Comparison of ENCODE assay signal across 2 cellular contexts in the genomic region with DNA sequence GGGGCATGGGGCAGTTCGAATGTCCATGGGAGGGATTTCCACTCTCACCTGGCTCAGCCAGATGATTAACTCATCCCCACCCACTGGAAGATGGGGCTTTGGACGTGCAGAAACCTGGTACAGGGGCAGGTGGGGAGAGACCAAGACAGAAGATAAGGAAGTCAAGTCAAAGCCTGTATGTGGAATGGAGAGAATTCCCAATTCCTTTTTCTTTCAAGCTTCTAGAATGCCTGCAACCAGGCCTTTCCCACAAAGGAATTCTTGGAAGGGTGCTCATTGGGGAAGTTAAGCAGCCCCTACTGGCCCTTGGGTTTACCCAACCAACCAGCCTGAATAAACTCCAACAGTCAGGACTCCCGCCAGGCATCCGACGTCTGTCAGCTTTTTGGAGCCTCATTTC.
TF ChIP-seq lines count a peak whose summit lies in the region.

No MANE protein-coding gene starts in this region.

TF ChIP-seq in GM12878, 131 proteins besides CTCF, POLR2A, EP300 and RAD21:
- TF ChIP-seq PML (IDR thresholded peaks at IDR 0.05; ENCODE audit: low read length) (no peak), SREBF1 (IDR thresholded peaks at IDR 0.05; ENCODE audit: low read length) (no peak), POLR2AphosphoS5 (IDR thresholded peaks at IDR 0.05; ENCODE audit: low read length) (no peak), HDAC2 (IDR thresholded peaks at IDR 0.05) (no peak), NBN (IDR thresholded peaks at IDR 0.05) (no peak), RCOR1 (conservative IDR thresholded peaks at IDR 0.05; ENCODE audit: low read depth, low read length) (no peak), ZNF24 (IDR thresholded peaks at IDR 0.05) (no peak), ZZZ3 (IDR thresholded peaks at IDR 0.05; ENCODE audit: control insufficient read depth, insufficient read length, low read depth) (no peak), FOXK2 (IDR thresholded peaks at IDR 0.05) (no peak), KDM1A (IDR thresholded peaks at IDR 0.05; ENCODE audit: borderline replicate concordance) (no peak), SIN3A (IDR thresholded peaks at IDR 0.05; ENCODE audit: low read depth, low read length) (no peak), ASH2L (IDR thresholded peaks at IDR 0.05; ENCODE audit: borderline replicate concordance, low read depth) (no peak), HDGF (IDR thresholded peaks at IDR 0.05) (no peak), NR2F1 (conservative IDR thresholded peaks at IDR 0.05) (no peak)
- TF ChIP-seq, protein P1, sequence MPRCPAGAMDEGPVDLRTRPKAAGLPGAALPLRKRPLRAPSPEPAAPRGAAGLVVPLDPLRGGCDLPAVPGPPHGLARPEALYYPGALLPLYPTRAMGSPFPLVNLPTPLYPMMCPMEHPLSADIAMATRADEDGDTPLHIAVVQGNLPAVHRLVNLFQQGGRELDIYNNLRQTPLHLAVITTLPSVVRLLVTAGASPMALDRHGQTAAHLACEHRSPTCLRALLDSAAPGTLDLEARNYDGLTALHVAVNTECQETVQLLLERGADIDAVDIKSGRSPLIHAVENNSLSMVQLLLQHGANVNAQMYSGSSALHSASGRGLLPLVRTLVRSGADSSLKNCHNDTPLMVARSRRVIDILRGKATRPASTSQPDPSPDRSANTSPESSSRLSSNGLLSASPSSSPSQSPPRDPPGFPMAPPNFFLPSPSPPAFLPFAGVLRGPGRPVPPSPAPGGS (IDR thresholded peaks at IDR 0.05; ENCODE audit: borderline replicate concordance, insufficient read depth, low read depth, low read length, poor library complexity, severe bottlenecking), result no peak

TF ChIP-seq in HepG2, 621 proteins besides CTCF, POLR2A, EP300 and RAD21:
- TF ChIP-seq, protein P2, sequence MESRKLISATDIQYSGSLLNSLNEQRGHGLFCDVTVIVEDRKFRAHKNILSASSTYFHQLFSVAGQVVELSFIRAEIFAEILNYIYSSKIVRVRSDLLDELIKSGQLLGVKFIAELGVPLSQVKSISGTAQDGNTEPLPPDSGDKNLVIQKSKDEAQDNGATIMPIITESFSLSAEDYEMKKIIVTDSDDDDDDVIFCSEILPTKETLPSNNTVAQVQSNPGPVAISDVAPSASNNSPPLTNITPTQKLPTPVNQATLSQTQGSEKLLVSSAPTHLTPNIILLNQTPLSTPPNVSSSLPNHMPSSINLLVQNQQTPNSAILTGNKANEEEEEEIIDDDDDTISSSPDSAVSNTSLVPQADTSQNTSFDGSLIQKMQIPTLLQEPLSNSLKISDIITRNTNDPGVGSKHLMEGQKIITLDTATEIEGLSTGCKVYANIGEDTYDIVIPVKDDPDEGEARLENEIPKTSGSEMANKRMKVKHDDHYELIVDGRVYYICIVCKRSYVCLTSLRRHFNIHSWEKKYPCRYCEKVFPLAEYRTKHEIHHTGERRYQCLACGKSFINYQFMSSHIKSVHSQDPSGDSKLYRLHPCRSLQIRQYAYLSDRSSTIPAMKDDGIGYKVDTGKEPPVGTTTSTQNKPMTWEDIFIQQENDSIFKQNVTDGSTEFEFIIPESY (CRISPR knock-in tag; IDR thresholded peaks at IDR 0.05), result no peak
- TF ChIP-seq PCBP1 (IDR thresholded peaks at IDR 0.05; ENCODE audit: borderline replicate concordance, low read depth, low read length) (no peak), DMAP1 (CRISPR knock-in tag; IDR thresholded peaks at IDR 0.05) (no peak), MEIS2 (CRISPR knock-in tag; IDR thresholded peaks at IDR 0.05) (no peak), ZFAT (CRISPR knock-in tag; conservative IDR thresholded peaks at IDR 0.05) (no peak), NFIC (IDR thresholded peaks at IDR 0.05; ENCODE audit: low read length) (no peak), TBX2 (CRISPR knock-in tag; IDR thresholded peaks at IDR 0.05; ENCODE audit: borderline replicate concordance) (no peak), SOX5 (CRISPR knock-in tag; IDR thresholded peaks at IDR 0.05; ENCODE audit: borderline replicate concordance) (no peak)
- TF ChIP-seq, protein P3, sequence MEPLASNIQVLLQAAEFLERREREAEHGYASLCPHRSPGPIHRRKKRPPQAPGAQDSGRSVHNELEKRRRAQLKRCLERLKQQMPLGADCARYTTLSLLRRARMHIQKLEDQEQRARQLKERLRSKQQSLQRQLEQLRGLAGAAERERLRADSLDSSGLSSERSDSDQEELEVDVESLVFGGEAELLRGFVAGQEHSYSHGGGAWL (CRISPR knock-in tag; IDR thresholded peaks at IDR 0.05), result no peak
- TF ChIP-seq, protein P4, sequence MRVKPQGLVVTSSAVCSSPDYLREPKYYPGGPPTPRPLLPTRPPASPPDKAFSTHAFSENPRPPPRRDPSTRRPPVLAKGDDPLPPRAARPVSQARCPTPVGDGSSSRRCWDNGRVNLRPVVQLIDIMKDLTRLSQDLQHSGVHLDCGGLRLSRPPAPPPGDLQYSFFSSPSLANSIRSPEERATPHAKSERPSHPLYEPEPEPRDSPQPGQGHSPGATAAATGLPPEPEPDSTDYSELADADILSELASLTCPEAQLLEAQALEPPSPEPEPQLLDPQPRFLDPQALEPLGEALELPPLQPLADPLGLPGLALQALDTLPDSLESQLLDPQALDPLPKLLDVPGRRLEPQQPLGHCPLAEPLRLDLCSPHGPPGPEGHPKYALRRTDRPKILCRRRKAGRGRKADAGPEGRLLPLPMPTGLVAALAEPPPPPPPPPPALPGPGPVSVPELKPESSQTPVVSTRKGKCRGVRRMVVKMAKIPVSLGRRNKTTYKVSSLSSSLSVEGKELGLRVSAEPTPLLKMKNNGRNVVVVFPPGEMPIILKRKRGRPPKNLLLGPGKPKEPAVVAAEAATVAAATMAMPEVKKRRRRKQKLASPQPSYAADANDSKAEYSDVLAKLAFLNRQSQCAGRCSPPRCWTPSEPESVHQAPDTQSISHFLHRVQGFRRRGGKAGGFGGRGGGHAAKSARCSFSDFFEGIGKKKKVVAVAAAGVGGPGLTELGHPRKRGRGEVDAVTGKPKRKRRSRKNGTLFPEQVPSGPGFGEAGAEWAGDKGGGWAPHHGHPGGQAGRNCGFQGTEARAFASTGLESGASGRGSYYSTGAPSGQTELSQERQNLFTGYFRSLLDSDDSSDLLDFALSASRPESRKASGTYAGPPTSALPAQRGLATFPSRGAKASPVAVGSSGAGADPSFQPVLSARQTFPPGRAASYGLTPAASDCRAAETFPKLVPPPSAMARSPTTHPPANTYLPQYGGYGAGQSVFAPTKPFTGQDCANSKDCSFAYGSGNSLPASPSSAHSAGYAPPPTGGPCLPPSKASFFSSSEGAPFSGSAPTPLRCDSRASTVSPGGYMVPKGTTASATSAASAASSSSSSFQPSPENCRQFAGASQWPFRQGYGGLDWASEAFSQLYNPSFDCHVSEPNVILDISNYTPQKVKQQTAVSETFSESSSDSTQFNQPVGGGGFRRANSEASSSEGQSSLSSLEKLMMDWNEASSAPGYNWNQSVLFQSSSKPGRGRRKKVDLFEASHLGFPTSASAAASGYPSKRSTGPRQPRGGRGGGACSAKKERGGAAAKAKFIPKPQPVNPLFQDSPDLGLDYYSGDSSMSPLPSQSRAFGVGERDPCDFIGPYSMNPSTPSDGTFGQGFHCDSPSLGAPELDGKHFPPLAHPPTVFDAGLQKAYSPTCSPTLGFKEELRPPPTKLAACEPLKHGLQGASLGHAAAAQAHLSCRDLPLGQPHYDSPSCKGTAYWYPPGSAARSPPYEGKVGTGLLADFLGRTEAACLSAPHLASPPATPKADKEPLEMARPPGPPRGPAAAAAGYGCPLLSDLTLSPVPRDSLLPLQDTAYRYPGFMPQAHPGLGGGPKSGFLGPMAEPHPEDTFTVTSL (CRISPR knock-in tag; IDR thresholded peaks at IDR 0.05; ENCODE audit: borderline replicate concordance), result no peak
- TF ChIP-seq, protein P5, sequence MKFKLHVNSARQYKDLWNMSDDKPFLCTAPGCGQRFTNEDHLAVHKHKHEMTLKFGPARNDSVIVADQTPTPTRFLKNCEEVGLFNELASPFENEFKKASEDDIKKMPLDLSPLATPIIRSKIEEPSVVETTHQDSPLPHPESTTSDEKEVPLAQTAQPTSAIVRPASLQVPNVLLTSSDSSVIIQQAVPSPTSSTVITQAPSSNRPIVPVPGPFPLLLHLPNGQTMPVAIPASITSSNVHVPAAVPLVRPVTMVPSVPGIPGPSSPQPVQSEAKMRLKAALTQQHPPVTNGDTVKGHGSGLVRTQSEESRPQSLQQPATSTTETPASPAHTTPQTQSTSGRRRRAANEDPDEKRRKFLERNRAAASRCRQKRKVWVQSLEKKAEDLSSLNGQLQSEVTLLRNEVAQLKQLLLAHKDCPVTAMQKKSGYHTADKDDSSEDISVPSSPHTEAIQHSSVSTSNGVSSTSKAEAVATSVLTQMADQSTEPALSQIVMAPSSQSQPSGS (CRISPR knock-in tag; IDR thresholded peaks at IDR 0.05), result no peak
